ENCODE assay signal across 12 cellular contexts in genomic region chr16:70681382-70682238, GRCh38. TPM values are rescaled to one million over a fixed set of nuclear protein-coding genes. Genes with fewer than 3 reads are reported as not detected.
A peak's percentile ranks its signal among the peaks of the same experiment; 100 is the strongest.
DNase-seq lines count a peak whose midpoint lies in the region; ATAC-seq and TF ChIP-seq lines count a peak whose summit lies in the region.
"Had no signal": no experiment of that assay in that cellular context is flagged by ENCODE, and none has a peak within 500 bp of the region (broad histone marks: within the 10 kb centered on the region; RNA-seq: fewer than 3 reads in every experiment).

No MANE protein-coding gene starts in this region.

- no peak for DNase-seq in activated CD8-positive, alpha-beta T cell treated with anti-CD3 and anti-CD28 coated beads, Interleukin-2, amount 10 ng/mL, durations not matched to agents 7 days and 5 days
- DNase-seq in activated CD8-positive, alpha-beta T cell treated with anti-CD3 and anti-CD28 coated beads for 36 hours: no peak
- DNase-seq in Right ventricle myocardium superior: peak; percentile 41
- no peak for DNase-seq in osteocyte (ENCODE audit: extremely low spot score, unreplicated experiment)
- DNase-seq in uterus: no peak
- DNase-seq: NCI-H1105 treated with DMSO at 0.1 percent for 48 hours, SHP77 treated with DMSO at 0.1 percent for 48 hours had no signal

- H3K9me3 Mint-ChIP-seq in activated CD8-positive, alpha-beta T cell treated with anti-CD3 and anti-CD28 coated beads, Interleukin-2, amount 10 ng/mL, durations not matched to agents 7 days and 5 days (ENCODE audit: insufficient read depth): no peaks in the 10 kb centered on the region
- H3K9me3 Mint-ChIP-seq in activated CD8-positive, alpha-beta T cell treated with anti-CD3 and anti-CD28 coated beads for 36 hours: no peaks in the 10 kb centered on the region
- H3K9me3 Mint-ChIP-seq in osteocyte (ENCODE audit: unreplicated experiment): no peaks in the 10 kb centered on the region
- H3K9me3 Mint-ChIP-seq: dendritic cell treated with granulocyte-macrophage colony-stimulating factor and Interleukin-4, amounts not matched to agents 40 ng/mL and 50 ng/mL, for 4 days had no signal

- no peak for ATAC-seq in activated CD8-positive, alpha-beta T cell treated with anti-CD3 and anti-CD28 coated beads, Interleukin-2, amount 10 ng/mL, durations not matched to agents 7 days and 5 days
- ATAC-seq in activated CD8-positive, alpha-beta T cell treated with anti-CD3 and anti-CD28 coated beads for 36 hours: no peak
- ATAC-seq in Right ventricle myocardium superior (ENCODE audit: poor library complexity) (peak; percentile 5), HG02759 (IDR thresholded peaks at IDR 0.05; ENCODE audit: unreplicated experiment) (no peak), HG03469 (IDR thresholded peaks at IDR 0.05; ENCODE audit: unreplicated experiment) (no peak), HG03378 (IDR thresholded peaks at IDR 0.05; ENCODE audit: unreplicated experiment) (no peak)

- TF ChIP-seq POLR2A in uterus (IDR thresholded peaks at IDR 0.05): no peak

- no peak overlapping the region for H3K4me3 ChIP-seq in uterus
- H3K4me3 ChIP-seq: lung had no signal

- intact Hi-C loops in activated CD8-positive, alpha-beta T cell treated with anti-CD3 and anti-CD28 coated beads for 36 hours (cut with micrococcal nuclease): loop anchor here (5.0 kb wide), 1 partner anchor 91 kb away; no protein-coding TSS in a partner anchor
- intact Hi-C loops in Right ventricle myocardium superior (cut with DNase I) (loop anchor here (5.0 kb wide), 1 partner anchor 91 kb away; no protein-coding TSS in a partner anchor), uterus (cut with DNase I; ENCODE audit: low total_unique reads) (loop anchor here (2.0 kb wide), 1 partner anchor 89 kb away; no protein-coding TSS in a partner anchor)

- peaks cover 21 to 37% of the 10 kb centered on the region in 2 donors for H3K4me1 ChIP-seq in uterus

- no peaks in the 10 kb centered on the region for H3K9me3 ChIP-seq in uterus

- CTCF ChIA-PET in activated CD8-positive, alpha-beta T cell treated with anti-CD3 and anti-CD28 coated beads, Interleukin-2, amount 10 ng/mL, durations not matched to agents 7 days and 5 days (lab: Charles Lee): interaction anchor here (0.8 to 4.2 kb wide), 5 partner anchors 14 to 90 kb away, joined by 3 to 31 read pairs (median 14); no protein-coding TSS in a partner anchor
- CTCF ChIA-PET in activated CD8-positive, alpha-beta T cell treated with anti-CD3 and anti-CD28 coated beads for 36 hours (lab: Charles Lee): interaction anchor here (1.2 to 14.4 kb wide), 3 partner anchors 9 to 89 kb away, joined by 3 to 94 read pairs (median 6); no protein-coding TSS in a partner anchor

- H3K27ac Mint-ChIP-seq in activated CD8-positive, alpha-beta T cell treated with anti-CD3 and anti-CD28 coated beads, Interleukin-2, amount 10 ng/mL, durations not matched to agents 7 days and 5 days: peak overlapping the region; percentile 55
- H3K27ac Mint-ChIP-seq in activated CD8-positive, alpha-beta T cell treated with anti-CD3 and anti-CD28 coated beads for 36 hours: no peak overlapping the region
- peak overlapping the region; percentile 54 for H3K27ac Mint-ChIP-seq in osteocyte (ENCODE audit: unreplicated experiment)
- H3K27ac Mint-ChIP-seq: dendritic cell treated with granulocyte-macrophage colony-stimulating factor and Interleukin-4, amounts not matched to agents 40 ng/mL and 50 ng/mL, for 4 days had no signal

- H3K27me3 ChIP-seq in uterus: no peaks in the 10 kb centered on the region

- peaks cover 23% of the 10 kb centered on the region for H3K4me1 Mint-ChIP-seq in activated CD8-positive, alpha-beta T cell treated with anti-CD3 and anti-CD28 coated beads, Interleukin-2, amount 10 ng/mL, durations not matched to agents 7 days and 5 days (ENCODE audit: low read depth)
- H3K4me1 Mint-ChIP-seq in activated CD8-positive, alpha-beta T cell treated with anti-CD3 and anti-CD28 coated beads for 36 hours (ENCODE audit: low read depth): peaks cover 11% of the 10 kb centered on the region
- H3K4me1 Mint-ChIP-seq in osteocyte (ENCODE audit: unreplicated experiment): peaks cover 41% of the 10 kb centered on the region

- H3K27me3 Mint-ChIP-seq in activated CD8-positive, alpha-beta T cell treated with anti-CD3 and anti-CD28 coated beads, Interleukin-2, amount 10 ng/mL, durations not matched to agents 7 days and 5 days (ENCODE audit: low read depth): peaks cover 8% of the 10 kb centered on the region
- no peaks in the 10 kb centered on the region for H3K27me3 Mint-ChIP-seq in activated CD8-positive, alpha-beta T cell treated with anti-CD3 and anti-CD28 coated beads for 36 hours
- no peaks in the 10 kb centered on the region for H3K27me3 Mint-ChIP-seq in osteocyte (ENCODE audit: unreplicated experiment)

- H3K36me3 ChIP-seq in uterus: no peaks in the 10 kb centered on the region

- POLR2A ChIA-PET in activated CD8-positive, alpha-beta T cell treated with anti-CD3 and anti-CD28 coated beads, Interleukin-2, amount 10 ng/mL, durations not matched to agents 7 days and 5 days (lab: Charles Lee): interaction anchor here (1.1 kb wide), 1 partner anchor 46 kb away, joined by 3 read pairs; no protein-coding TSS in a partner anchor
- POLR2A ChIA-PET in activated CD8-positive, alpha-beta T cell treated with anti-CD3 and anti-CD28 coated beads for 36 hours (lab: Charles Lee): no interaction called here

- no peak for TF ChIP-seq CTCF in activated CD8-positive, alpha-beta T cell treated with anti-CD3 and anti-CD28 coated beads for 36 hours (IDR thresholded peaks at IDR 0.05)
- no peak for TF ChIP-seq CTCF in osteocyte (IDR thresholded peaks at IDR 0.05)
- no peak for TF ChIP-seq CTCF in uterus (IDR thresholded peaks at IDR 0.05)

- H3K27ac ChIP-seq in uterus: peak overlapping the region; percentile 85 to 97

- no peak overlapping the region for H3K4me3 Mint-ChIP-seq in activated CD8-positive, alpha-beta T cell treated with anti-CD3 and anti-CD28 coated beads, Interleukin-2, amount 10 ng/mL, durations not matched to agents 7 days and 5 days
- H3K4me3 Mint-ChIP-seq in activated CD8-positive, alpha-beta T cell treated with anti-CD3 and anti-CD28 coated beads for 36 hours: no peak overlapping the region
- H3K4me3 Mint-ChIP-seq in osteocyte (ENCODE audit: unreplicated experiment): peak overlapping the region; percentile 53
- H3K4me3 Mint-ChIP-seq: dendritic cell treated with granulocyte-macrophage colony-stimulating factor and Interleukin-4, amounts not matched to agents 40 ng/mL and 50 ng/mL, for 4 days had no signal

- no peaks in the 10 kb centered on the region for H3K36me3 Mint-ChIP-seq in activated CD8-positive, alpha-beta T cell treated with anti-CD3 and anti-CD28 coated beads, Interleukin-2, amount 10 ng/mL, durations not matched to agents 7 days and 5 days (ENCODE audit: low read depth)
- H3K36me3 Mint-ChIP-seq in activated CD8-positive, alpha-beta T cell treated with anti-CD3 and anti-CD28 coated beads for 36 hours (ENCODE audit: low read depth): no peaks in the 10 kb centered on the region
- H3K36me3 Mint-ChIP-seq in osteocyte (ENCODE audit: unreplicated experiment): peaks cover 14% of the 10 kb centered on the region

RNA-seq across cellular contexts. Expression of gene MTSS2, which starts 4.2 kb away (rescaled TPM):
- 1 to 10 TPM; 5.7 to 6.0 TPM for total RNA-seq in activated CD8-positive, alpha-beta T cell treated with anti-CD3 and anti-CD28 coated beads, Interleukin-2, amount 10 ng/mL, durations not matched to agents 7 days and 5 days
- total RNA-seq in activated CD8-positive, alpha-beta T cell treated with anti-CD3 and anti-CD28 coated beads for 36 hours: 1 to 10 TPM; 4.4 to 4.6 TPM
- total RNA-seq in Right ventricle myocardium superior: 74.1 TPM
- 156 and 169 TPM in 2 replicates for total RNA-seq in osteocyte
- 100 to 1,000 TPM in 1 of 4 donors, 10 to 100 TPM in 3; 11.2 to 142 (median 18.2) TPM for total RNA-seq in uterus

RNA-seq across cellular contexts. Expression of gene IL34, which starts 35.3 kb away (rescaled TPM):
- total RNA-seq in activated CD8-positive, alpha-beta T cell treated with anti-CD3 and anti-CD28 coated beads, Interleukin-2, amount 10 ng/mL, durations not matched to agents 7 days and 5 days: under 1 TPM; 0.13 to 0.42 TPM
- not detected for total RNA-seq in activated CD8-positive, alpha-beta T cell treated with anti-CD3 and anti-CD28 coated beads for 36 hours
- total RNA-seq in Right ventricle myocardium superior: 1.6 TPM
- total RNA-seq in osteocyte: 12.7 and 14.3 TPM in 2 replicates
- total RNA-seq in uterus: 1 to 10 TPM in 3 of 4 donors, not detected in 1; 3.3 to 9.4 (median 9.0) TPM
